ENCODE assay signal across 3 cellular contexts in the genomic region with DNA sequence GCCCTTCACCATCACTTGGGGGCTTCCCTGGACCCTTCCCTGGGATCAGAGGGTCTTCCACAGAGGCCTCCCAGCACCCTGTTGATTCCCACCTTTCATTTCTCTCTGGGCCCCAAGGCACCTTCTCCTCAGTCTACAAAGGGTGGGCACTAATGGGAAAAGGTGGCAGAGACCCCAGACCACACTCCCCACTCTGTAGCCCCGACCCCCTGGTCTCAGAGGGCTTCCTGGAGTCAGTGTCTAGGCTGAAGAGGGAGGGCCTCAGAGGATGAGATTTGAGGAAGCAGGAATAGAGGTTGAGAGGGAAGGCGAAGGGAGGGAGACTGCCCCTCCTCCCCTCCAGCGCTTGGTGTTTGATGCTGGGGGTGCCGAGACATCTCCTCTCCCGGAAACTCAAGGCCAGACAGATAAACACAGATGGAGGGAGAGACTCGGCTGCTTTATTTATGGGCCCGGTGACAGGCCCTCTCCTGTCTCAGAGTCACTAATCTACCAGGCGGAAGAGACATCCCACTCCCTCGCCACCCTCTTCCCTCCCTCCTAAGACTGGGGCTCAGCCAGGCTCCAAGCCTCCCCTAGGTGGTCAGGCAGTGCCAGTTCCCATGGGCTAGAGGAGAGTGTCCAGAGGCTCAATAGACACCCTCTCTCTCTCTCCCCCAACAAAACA.
TF ChIP-seq lines count a peak whose summit lies in the region.

No MANE protein-coding gene starts in this region.

TF ChIP-seq in HEK293, 187 proteins besides CTCF, POLR2A, EP300 and RAD21:
- TF ChIP-seq ZNF707 (tag by site-specific recombination; IDR thresholded peaks at IDR 0.05) = no peak
- TF ChIP-seq, protein P1, sequence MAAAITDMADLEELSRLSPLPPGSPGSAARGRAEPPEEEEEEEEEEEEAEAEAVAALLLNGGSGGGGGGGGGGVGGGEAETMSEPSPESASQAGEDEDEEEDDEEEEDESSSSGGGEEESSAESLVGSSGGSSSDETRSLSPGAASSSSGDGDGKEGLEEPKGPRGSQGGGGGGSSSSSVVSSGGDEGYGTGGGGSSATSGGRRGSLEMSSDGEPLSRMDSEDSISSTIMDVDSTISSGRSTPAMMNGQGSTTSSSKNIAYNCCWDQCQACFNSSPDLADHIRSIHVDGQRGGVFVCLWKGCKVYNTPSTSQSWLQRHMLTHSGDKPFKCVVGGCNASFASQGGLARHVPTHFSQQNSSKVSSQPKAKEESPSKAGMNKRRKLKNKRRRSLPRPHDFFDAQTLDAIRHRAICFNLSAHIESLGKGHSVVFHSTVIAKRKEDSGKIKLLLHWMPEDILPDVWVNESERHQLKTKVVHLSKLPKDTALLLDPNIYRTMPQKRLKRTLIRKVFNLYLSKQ (tag by site-specific recombination; IDR thresholded peaks at IDR 0.05; ENCODE audit: borderline replicate concordance) = no peak
- peak; percentile 65 for TF ChIP-seq GLIS1 (tag by site-specific recombination; IDR thresholded peaks at IDR 0.05)
- TF ChIP-seq, protein P2, sequence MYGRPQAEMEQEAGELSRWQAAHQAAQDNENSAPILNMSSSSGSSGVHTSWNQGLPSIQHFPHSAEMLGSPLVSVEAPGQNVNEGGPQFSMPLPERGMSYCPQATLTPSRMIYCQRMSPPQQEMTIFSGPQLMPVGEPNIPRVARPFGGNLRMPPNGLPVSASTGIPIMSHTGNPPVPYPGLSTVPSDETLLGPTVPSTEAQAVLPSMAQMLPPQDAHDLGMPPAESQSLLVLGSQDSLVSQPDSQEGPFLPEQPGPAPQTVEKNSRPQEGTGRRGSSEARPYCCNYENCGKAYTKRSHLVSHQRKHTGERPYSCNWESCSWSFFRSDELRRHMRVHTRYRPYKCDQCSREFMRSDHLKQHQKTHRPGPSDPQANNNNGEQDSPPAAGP (tag by site-specific recombination; IDR thresholded peaks at IDR 0.05) = 0 out of 2 replicates have a peak, but pooled peaks have one; percentile 28
- TF ChIP-seq, protein P3, sequence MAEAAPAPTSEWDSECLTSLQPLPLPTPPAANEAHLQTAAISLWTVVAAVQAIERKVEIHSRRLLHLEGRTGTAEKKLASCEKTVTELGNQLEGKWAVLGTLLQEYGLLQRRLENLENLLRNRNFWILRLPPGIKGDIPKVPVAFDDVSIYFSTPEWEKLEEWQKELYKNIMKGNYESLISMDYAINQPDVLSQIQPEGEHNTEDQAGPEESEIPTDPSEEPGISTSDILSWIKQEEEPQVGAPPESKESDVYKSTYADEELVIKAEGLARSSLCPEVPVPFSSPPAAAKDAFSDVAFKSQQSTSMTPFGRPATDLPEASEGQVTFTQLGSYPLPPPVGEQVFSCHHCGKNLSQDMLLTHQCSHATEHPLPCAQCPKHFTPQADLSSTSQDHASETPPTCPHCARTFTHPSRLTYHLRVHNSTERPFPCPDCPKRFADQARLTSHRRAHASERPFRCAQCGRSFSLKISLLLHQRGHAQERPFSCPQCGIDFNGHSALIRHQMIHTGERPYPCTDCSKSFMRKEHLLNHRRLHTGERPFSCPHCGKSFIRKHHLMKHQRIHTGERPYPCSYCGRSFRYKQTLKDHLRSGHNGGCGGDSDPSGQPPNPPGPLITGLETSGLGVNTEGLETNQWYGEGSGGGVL (tag by site-specific recombination; IDR thresholded peaks at IDR 0.05) = peak; percentile 37

TF ChIP-seq in PFSK-1, 5 proteins besides CTCF, POLR2A, EP300 and RAD21:
- no peak for TF ChIP-seq POLR2AphosphoS5 (IDR thresholded peaks at IDR 0.05; ENCODE audit: low read depth, low read length)
- no peak for TF ChIP-seq TAF1 (IDR thresholded peaks at IDR 0.05; ENCODE audit: borderline replicate concordance, insufficient read depth, low read length)
- TF ChIP-seq FOXP2 (optimal IDR thresholded peaks at IDR 0.05; ENCODE audit: borderline replicate concordance, extremely low read depth, extremely low read length, insufficient read depth) = peak; percentile 42
- TF ChIP-seq SIN3A (IDR thresholded peaks at IDR 0.05; ENCODE audit: borderline replicate concordance, insufficient read depth, low read length) = no peak
- TF ChIP-seq, protein P4, sequence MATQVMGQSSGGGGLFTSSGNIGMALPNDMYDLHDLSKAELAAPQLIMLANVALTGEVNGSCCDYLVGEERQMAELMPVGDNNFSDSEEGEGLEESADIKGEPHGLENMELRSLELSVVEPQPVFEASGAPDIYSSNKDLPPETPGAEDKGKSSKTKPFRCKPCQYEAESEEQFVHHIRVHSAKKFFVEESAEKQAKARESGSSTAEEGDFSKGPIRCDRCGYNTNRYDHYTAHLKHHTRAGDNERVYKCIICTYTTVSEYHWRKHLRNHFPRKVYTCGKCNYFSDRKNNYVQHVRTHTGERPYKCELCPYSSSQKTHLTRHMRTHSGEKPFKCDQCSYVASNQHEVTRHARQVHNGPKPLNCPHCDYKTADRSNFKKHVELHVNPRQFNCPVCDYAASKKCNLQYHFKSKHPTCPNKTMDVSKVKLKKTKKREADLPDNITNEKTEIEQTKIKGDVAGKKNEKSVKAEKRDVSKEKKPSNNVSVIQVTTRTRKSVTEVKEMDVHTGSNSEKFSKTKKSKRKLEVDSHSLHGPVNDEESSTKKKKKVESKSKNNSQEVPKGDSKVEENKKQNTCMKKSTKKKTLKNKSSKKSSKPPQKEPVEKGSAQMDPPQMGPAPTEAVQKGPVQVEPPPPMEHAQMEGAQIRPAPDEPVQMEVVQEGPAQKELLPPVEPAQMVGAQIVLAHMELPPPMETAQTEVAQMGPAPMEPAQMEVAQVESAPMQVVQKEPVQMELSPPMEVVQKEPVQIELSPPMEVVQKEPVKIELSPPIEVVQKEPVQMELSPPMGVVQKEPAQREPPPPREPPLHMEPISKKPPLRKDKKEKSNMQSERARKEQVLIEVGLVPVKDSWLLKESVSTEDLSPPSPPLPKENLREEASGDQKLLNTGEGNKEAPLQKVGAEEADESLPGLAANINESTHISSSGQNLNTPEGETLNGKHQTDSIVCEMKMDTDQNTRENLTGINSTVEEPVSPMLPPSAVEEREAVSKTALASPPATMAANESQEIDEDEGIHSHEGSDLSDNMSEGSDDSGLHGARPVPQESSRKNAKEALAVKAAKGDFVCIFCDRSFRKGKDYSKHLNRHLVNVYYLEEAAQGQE (IDR thresholded peaks at IDR 0.05; ENCODE audit: insufficient read depth in 1 of 2, low read depth in 2 of 2, low read length in 2 of 2) = no peak

TF ChIP-seq in K562, 482 proteins besides CTCF, POLR2A, EP300 and RAD21 (continues in another document):
- TF ChIP-seq ESRRA (IDR thresholded peaks at IDR 0.05; ENCODE audit: borderline replicate concordance, low read depth) = peak; percentile 54; the same call in 1 of the 2 replicates
- TF ChIP-seq, protein P5, sequence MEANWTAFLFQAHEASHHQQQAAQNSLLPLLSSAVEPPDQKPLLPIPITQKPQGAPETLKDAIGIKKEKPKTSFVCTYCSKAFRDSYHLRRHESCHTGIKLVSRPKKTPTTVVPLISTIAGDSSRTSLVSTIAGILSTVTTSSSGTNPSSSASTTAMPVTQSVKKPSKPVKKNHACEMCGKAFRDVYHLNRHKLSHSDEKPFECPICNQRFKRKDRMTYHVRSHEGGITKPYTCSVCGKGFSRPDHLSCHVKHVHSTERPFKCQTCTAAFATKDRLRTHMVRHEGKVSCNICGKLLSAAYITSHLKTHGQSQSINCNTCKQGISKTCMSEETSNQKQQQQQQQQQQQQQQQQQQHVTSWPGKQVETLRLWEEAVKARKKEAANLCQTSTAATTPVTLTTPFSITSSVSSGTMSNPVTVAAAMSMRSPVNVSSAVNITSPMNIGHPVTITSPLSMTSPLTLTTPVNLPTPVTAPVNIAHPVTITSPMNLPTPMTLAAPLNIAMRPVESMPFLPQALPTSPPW (CRISPR knock-in tag; IDR thresholded peaks at IDR 0.05) = peak; percentile 91
- TF ChIP-seq BCOR (IDR thresholded peaks at IDR 0.05) = peak; percentile 90
- TF ChIP-seq MXI1 (IDR thresholded peaks at IDR 0.05; ENCODE audit: low read depth, low read length) = no peak
- peak; percentile 32; the same call in 1 of the 2 replicates for TF ChIP-seq ZBTB7A (IDR thresholded peaks at IDR 0.05; ENCODE audit: borderline replicate concordance, control insufficient read depth, low read depth, low read length)
- TF ChIP-seq, protein P6, sequence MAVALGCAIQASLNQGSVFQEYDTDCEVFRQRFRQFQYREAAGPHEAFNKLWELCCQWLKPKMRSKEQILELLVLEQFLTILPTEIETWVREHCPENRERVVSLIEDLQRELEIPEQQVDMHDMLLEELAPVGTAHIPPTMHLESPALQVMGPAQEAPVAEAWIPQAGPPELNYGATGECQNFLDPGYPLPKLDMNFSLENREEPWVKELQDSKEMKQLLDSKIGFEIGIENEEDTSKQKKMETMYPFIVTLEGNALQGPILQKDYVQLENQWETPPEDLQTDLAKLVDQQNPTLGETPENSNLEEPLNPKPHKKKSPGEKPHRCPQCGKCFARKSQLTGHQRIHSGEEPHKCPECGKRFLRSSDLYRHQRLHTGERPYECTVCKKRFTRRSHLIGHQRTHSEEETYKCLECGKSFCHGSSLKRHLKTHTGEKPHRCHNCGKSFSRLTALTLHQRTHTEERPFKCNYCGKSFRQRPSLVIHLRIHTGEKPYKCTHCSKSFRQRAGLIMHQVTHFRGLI (CRISPR knock-in tag; IDR thresholded peaks at IDR 0.05) = no peak
- peak; percentile 82 for TF ChIP-seq TEAD4 (IDR thresholded peaks at IDR 0.05; ENCODE audit: low read length)
- no peak for TF ChIP-seq TEAD4 (CRISPR knock-in tag; IDR thresholded peaks at IDR 0.05; ENCODE audit: borderline replicate concordance)
- TF ChIP-seq ILF3 (IDR thresholded peaks at IDR 0.05; ENCODE audit: borderline replicate concordance) = no peak
- TF ChIP-seq NEUROD1 (IDR thresholded peaks at IDR 0.05; ENCODE audit: borderline replicate concordance, low read depth, low read length, partially characterized antibody) = peak; percentile 72
- TF ChIP-seq HDAC2 (IDR thresholded peaks at IDR 0.05) = peak; percentile 91; the same call in 1 of the 2 replicates
- peak; percentile 63 for TF ChIP-seq STAT5A (IDR thresholded peaks at IDR 0.05; ENCODE audit: borderline replicate concordance, low read length)
- TF ChIP-seq, protein P7, sequence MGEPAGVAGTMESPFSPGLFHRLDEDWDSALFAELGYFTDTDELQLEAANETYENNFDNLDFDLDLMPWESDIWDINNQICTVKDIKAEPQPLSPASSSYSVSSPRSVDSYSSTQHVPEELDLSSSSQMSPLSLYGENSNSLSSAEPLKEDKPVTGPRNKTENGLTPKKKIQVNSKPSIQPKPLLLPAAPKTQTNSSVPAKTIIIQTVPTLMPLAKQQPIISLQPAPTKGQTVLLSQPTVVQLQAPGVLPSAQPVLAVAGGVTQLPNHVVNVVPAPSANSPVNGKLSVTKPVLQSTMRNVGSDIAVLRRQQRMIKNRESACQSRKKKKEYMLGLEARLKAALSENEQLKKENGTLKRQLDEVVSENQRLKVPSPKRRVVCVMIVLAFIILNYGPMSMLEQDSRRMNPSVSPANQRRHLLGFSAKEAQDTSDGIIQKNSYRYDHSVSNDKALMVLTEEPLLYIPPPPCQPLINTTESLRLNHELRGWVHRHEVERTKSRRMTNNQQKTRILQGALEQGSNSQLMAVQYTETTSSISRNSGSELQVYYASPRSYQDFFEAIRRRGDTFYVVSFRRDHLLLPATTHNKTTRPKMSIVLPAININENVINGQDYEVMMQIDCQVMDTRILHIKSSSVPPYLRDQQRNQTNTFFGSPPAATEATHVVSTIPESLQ (CRISPR knock-in tag; IDR thresholded peaks at IDR 0.05) = 0 out of 2 replicates have a peak, but pooled peaks have one; percentile 62
- peak; percentile 99 for TF ChIP-seq CTBP1 (IDR thresholded peaks at IDR 0.05; ENCODE audit: borderline replicate concordance)
- peak; percentile 59 to 98; a peak in 3 of 4 replicates for TF ChIP-seq RCOR1 (IDR thresholded peaks at IDR 0.05; ENCODE audit: borderline replicate concordance in 1 of 2, low read depth in 2 of 2, low read length in 2 of 2)
- TF ChIP-seq ETV6 (IDR thresholded peaks at IDR 0.05; ENCODE audit: borderline replicate concordance in 1 of 2, low read depth in 2 of 2, low read length in 1 of 2) = peak; percentile 68 to 87; a peak in 2 of 4 replicates
- TF ChIP-seq ETV6 (CRISPR knock-in tag; IDR thresholded peaks at IDR 0.05; ENCODE audit: borderline replicate concordance) = no peak
- no peak for TF ChIP-seq ERF (CRISPR knock-in tag; IDR thresholded peaks at IDR 0.05)
- 0 out of 2 replicates have a peak, but pooled peaks have one; percentile 55 for TF ChIP-seq ZNF239 (CRISPR knock-in tag; IDR thresholded peaks at IDR 0.05)
- TF ChIP-seq, protein P8, sequence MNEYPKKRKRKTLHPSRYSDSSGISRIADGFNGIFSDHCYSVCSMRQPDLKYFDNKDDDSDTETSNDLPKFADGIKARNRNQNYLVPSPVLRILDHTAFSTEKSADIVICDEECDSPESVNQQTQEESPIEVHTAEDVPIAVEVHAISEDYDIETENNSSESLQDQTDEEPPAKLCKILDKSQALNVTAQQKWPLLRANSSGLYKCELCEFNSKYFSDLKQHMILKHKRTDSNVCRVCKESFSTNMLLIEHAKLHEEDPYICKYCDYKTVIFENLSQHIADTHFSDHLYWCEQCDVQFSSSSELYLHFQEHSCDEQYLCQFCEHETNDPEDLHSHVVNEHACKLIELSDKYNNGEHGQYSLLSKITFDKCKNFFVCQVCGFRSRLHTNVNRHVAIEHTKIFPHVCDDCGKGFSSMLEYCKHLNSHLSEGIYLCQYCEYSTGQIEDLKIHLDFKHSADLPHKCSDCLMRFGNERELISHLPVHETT (CRISPR knock-in tag; conservative IDR thresholded peaks at IDR 0.05 in 1 of 2, IDR thresholded peaks at IDR 0.05 in 1 of 2) = peak in 1 of 2 experiments; percentile 72; a peak in 1 of 4 replicates
- TF ChIP-seq ZNF174 (CRISPR knock-in tag; IDR thresholded peaks at IDR 0.05) = no peak
- peak; percentile 52; the same call in 1 of the 2 replicates for TF ChIP-seq NBN (IDR thresholded peaks at IDR 0.05; ENCODE audit: low read depth)
- peak; percentile 61; the same call in 1 of the 2 replicates for TF ChIP-seq SMAD3 (CRISPR knock-in tag; conservative IDR thresholded peaks at IDR 0.05)
- TF ChIP-seq, protein P9, sequence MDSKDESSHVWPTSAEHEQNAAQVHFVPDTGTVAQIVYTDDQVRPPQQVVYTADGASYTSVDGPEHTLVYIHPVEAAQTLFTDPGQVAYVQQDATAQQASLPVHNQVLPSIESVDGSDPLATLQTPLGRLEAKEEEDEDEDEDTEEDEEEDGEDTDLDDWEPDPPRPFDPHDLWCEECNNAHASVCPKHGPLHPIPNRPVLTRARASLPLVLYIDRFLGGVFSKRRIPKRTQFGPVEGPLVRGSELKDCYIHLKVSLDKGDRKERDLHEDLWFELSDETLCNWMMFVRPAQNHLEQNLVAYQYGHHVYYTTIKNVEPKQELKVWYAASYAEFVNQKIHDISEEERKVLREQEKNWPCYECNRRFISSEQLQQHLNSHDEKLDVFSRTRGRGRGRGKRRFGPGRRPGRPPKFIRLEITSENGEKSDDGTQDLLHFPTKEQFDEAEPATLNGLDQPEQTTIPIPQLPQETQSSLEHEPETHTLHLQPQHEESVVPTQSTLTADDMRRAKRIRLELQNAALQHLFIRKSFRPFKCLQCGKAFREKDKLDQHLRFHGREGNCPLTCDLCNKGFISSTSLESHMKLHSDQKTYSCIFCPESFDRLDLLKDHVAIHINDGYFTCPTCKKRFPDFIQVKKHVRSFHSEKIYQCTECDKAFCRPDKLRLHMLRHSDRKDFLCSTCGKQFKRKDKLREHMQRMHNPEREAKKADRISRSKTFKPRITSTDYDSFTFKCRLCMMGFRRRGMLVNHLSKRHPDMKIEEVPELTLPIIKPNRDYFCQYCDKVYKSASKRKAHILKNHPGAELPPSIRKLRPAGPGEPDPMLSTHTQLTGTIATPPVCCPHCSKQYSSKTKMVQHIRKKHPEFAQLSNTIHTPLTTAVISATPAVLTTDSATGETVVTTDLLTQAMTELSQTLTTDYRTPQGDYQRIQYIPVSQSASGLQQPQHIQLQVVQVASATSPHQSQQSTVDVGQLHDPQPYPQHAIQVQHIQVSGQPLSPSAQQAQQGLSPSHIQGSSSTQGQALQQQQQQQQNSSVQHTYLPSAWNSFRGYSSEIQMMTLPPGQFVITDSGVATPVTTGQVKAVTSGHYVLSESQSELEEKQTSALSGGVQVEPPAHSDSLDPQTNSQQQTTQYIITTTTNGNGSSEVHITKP (IDR thresholded peaks at IDR 0.05; ENCODE audit: partially characterized antibody) = peak; percentile 58
